9 cellular contexts compared by ENCODE assay signal in the genomic region with DNA sequence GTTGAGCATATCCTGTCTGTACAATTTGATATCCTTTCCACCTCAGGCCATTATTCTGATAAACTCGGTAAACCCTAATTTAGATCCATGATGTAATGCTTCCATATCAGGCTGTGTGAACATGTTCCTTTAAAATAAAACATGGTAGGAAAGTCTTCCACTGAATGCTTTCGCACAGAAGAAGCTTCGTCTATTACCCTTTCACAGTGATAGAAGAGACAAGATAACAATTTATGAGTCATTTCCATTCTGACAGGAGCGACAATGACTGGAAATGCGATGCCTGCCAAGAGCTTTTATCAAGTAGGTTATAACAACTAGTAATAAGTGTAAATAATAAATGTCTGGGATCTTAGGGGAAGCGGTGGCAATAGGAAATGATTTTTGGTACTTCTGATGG.
"Had no signal": no experiment of that assay in that cellular context is flagged by ENCODE, and none has a peak within 500 bp of the region (broad histone marks: within the 10 kb centered on the region; RNA-seq: fewer than 3 reads in every experiment).

No MANE protein-coding gene starts in this region.

- H3K36me3 ChIP-seq: HAP-1 had no signal

- H3K4me3 ChIP-seq: GM23248, HAP-1, K562 had no signal

- ATAC-seq: HCT116, HepG2, K562 had no signal

- H3K27ac Mint-ChIP-seq: HFFc6 had no signal

- H3K4me3 Mint-ChIP-seq: HFFc6 had no signal

- DNase-seq: GM23248, GOT3, H7, HFFc6, IMR-90 had no signal

- H3K27ac ChIP-seq: GM23248 had no signal

- H3K4me1 ChIP-seq: HAP-1 had no signal

- FAIRE-seq: HepG2, K562 had no signal

- H3K9me3 ChIP-seq: HAP-1 had no signal

- H3K9me3 Mint-ChIP-seq: HFFc6 had no signal
